1 cellular context compared by ENCODE assay signal in genomic region chr1:43373034-43373940, GRCh38.
TF ChIP-seq lines count a peak whose summit lies in the region.

No MANE protein-coding gene starts in this region.

TF ChIP-seq in SK-N-SH, 30 proteins besides CTCF, POLR2A, EP300 and RAD21 (continued from another document):
- TF ChIP-seq PBX3 (IDR thresholded peaks at IDR 0.05) (no peak), JUND (IDR thresholded peaks at IDR 0.05) (peak; percentile 71), REST (IDR thresholded peaks at IDR 0.05; ENCODE audit: low read depth, low read length) (no peak), GABPA (IDR thresholded peaks at IDR 0.05; ENCODE audit: low read depth) (no peak), ELF1 (IDR thresholded peaks at IDR 0.05) (no peak), NFIC (IDR thresholded peaks at IDR 0.05; ENCODE audit: borderline replicate concordance) (no peak), MEF2A (IDR thresholded peaks at IDR 0.05; ENCODE audit: borderline replicate concordance, low read depth) (no peak), FOXJ3 (CRISPR knock-in tag; IDR thresholded peaks at IDR 0.05) (no peak), FOXM1 (IDR thresholded peaks at IDR 0.05; ENCODE audit: low read depth) (no peak)
- TF ChIP-seq, protein P1, sequence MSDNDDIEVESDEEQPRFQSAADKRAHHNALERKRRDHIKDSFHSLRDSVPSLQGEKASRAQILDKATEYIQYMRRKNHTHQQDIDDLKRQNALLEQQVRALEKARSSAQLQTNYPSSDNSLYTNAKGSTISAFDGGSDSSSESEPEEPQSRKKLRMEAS (IDR thresholded peaks at IDR 0.05; ENCODE audit: low read depth), result 0 out of 2 replicates have a peak, but pooled peaks have one; percentile 20
